ENCODE assay signal across 38 cellular contexts in the genomic region with DNA sequence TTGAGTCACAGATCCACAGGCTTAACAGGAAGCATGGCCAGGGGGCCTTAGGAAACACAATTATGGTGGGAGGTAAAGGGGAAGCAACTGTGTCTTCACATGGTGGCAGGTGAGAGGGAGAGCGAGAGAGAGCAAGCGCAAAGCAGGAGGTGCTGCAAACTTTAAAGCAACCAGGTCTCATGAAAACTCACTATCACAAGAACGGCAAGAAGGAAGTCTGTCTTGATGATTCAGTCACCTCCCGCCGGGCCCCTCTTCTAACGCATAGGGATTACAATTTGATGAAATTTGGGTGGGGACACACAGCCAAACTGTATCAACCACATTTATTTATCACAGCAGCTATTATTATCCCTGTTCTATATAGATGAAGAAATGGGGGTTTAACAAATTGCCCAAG.
"Had no signal": no experiment of that assay in that cellular context is flagged by ENCODE, and none has a peak within 500 bp of the region (broad histone marks: within the 10 kb centered on the region; RNA-seq: fewer than 3 reads in every experiment).

No MANE protein-coding gene starts in this region.

- H3K27ac ChIP-seq: adrenal gland, ascending aorta, body of pancreas, brain microvascular endothelial cell, breast epithelium, cardiac muscle cell had no signal

- H3K27me3 ChIP-seq: adrenal gland, ascending aorta, brain microvascular endothelial cell, breast epithelium, cardiac muscle cell had no signal

- H3K36me3 ChIP-seq: adrenal gland, ascending aorta, brain microvascular endothelial cell, breast epithelium, cardiac muscle cell had no signal

- H3K4me1 ChIP-seq: adrenal gland, ascending aorta, body of pancreas, breast epithelium had no signal

- H3K27me3 Mint-ChIP-seq: activated naive CD4-positive, alpha-beta T cell treated with anti-CD3 and anti-CD28 coated beads, Interleukin-2, amount 10 ng/mL, durations not matched to agents 7 days and 5 days; activated naive CD4-positive, alpha-beta T cell treated with anti-CD3 and anti-CD28 coated beads, Interleukin-2, amount 50 U/mL, for 24 hours; activated naive CD8-positive, alpha-beta T cell; activated naive CD8-positive, alpha-beta T cell treated with anti-CD3 and anti-CD28 coated beads, Interleukin-2, amount 10 ng/mL, durations not matched to agents 7 days and 5 days; activated naive CD8-positive, alpha-beta T cell treated with anti-CD3 and anti-CD28 coated beads, Interleukin-2, amount 50 U/mL, for 24 hours; activated T-cell treated with anti-CD3 and anti-CD28 coated beads, Interleukin-2, amount 50 U/mL, for 24 hours; activated T-helper 17 cell treated with anti-CD3 and anti-CD28 coated beads, Interleukin-2, amount 50 U/mL, for 72 hours; central memory CD8-positive, alpha-beta T cell had no signal

- H3K4me3 Mint-ChIP-seq: activated naive CD4-positive, alpha-beta T cell treated with anti-CD3 and anti-CD28 coated beads for 36 hours; activated naive CD4-positive, alpha-beta T cell treated with anti-CD3 and anti-CD28 coated beads, Interleukin-2, amount 10 ng/mL, durations not matched to agents 7 days and 5 days; activated naive CD4-positive, alpha-beta T cell treated with anti-CD3 and anti-CD28 coated beads, Interleukin-2, amount 50 U/mL, for 24 hours; activated naive CD8-positive, alpha-beta T cell; activated naive CD8-positive, alpha-beta T cell treated with anti-CD3 and anti-CD28 coated beads for 36 hours; activated naive CD8-positive, alpha-beta T cell treated with anti-CD3 and anti-CD28 coated beads, Interleukin-2, amount 10 ng/mL, durations not matched to agents 7 days and 5 days; activated naive CD8-positive, alpha-beta T cell treated with anti-CD3 and anti-CD28 coated beads, Interleukin-2, amount 50 U/mL, for 24 hours; activated T-cell treated with anti-CD3 and anti-CD28 coated beads, Interleukin-2, amount 50 U/mL, for 24 hours; activated T-cell treated with anti-CD3 and anti-CD28 coated beads, Interleukin-2, amount 50 U/mL, for 4 hours; activated T-cell treated with anti-CD3 and anti-CD28 coated beads, Interleukin-2, amount 50 U/mL, for 72 hours; activated T-helper 1 cell treated with anti-CD3 and anti-CD28 coated beads, Interleukin-12 subunit alpha, Interleukin-12 subunit beta, Interleukin-2, Interleukin-4 antibody, amounts not matched to agents 30 ng/mL and 10 ng/mL and 1 ng/mL, durations not matched to agents 14 hours and 24 hours and 36 hours; activated T-helper 17 cell treated with anti-CD3 and anti-CD28 coated beads, Interleukin-2, amount 50 U/mL, for 72 hours; brain; central memory CD8-positive, alpha-beta T cell had no signal

- H3K36me3 Mint-ChIP-seq: activated naive CD4-positive, alpha-beta T cell treated with anti-CD3 and anti-CD28 coated beads, Interleukin-2, amount 10 ng/mL, durations not matched to agents 7 days and 5 days; activated naive CD4-positive, alpha-beta T cell treated with anti-CD3 and anti-CD28 coated beads, Interleukin-2, amount 50 U/mL, for 24 hours; activated naive CD8-positive, alpha-beta T cell; activated naive CD8-positive, alpha-beta T cell treated with anti-CD3 and anti-CD28 coated beads for 36 hours; activated naive CD8-positive, alpha-beta T cell treated with anti-CD3 and anti-CD28 coated beads, Interleukin-2, amount 10 ng/mL, durations not matched to agents 7 days and 5 days; brain had no signal

- H3K9me3 Mint-ChIP-seq: activated naive CD4-positive, alpha-beta T cell treated with anti-CD3 and anti-CD28 coated beads for 36 hours; activated naive CD4-positive, alpha-beta T cell treated with anti-CD3 and anti-CD28 coated beads, Interleukin-2, amount 10 ng/mL, durations not matched to agents 7 days and 5 days; activated naive CD8-positive, alpha-beta T cell treated with anti-CD3 and anti-CD28 coated beads for 36 hours; activated naive CD8-positive, alpha-beta T cell treated with anti-CD3 and anti-CD28 coated beads, Interleukin-2, amount 10 ng/mL, durations not matched to agents 7 days and 5 days; activated T-cell treated with anti-CD3 and anti-CD28 coated beads, Interleukin-2, amount 50 U/mL, for 24 hours had no signal

- H3K9me3 ChIP-seq: adrenal gland, ascending aorta, body of pancreas had no signal

- H3K4me3 ChIP-seq: adrenal gland, ascending aorta, body of pancreas, breast epithelium, cardiac muscle cell had no signal

- DNase-seq: activated effector memory CD4-positive, alpha-beta T cell treated with anti-CD3 and anti-CD28 coated beads, Interleukin-2, amount 50 U/mL, for 16 hours; activated effector memory CD4-positive, alpha-beta T cell treated with Interleukin-2 at 50 U/mL for 16 hours; activated gamma-delta T cell; activated gamma-delta T cell treated with Interleukin-2 at 50 U/mL for 16 hours; activated naive CD4-positive, alpha-beta T cell; activated naive CD4-positive, alpha-beta T cell treated with anti-CD3 and anti-CD28 coated beads for 36 hours; activated naive CD4-positive, alpha-beta T cell treated with anti-CD3 and anti-CD28 coated beads, Interleukin-2, amount 10 ng/mL, durations not matched to agents 7 days and 5 days; activated naive CD4-positive, alpha-beta T cell treated with anti-CD3 and anti-CD28 coated beads, Interleukin-2, amount 50 U/mL, for 16 hours; activated naive CD4-positive, alpha-beta T cell treated with Interleukin-2 at 50 U/mL for 16 hours; activated naive CD8-positive, alpha-beta T cell treated with anti-CD3 and anti-CD28 coated beads for 36 hours; activated naive CD8-positive, alpha-beta T cell treated with anti-CD3 and anti-CD28 coated beads, Interleukin-2, amount 10 ng/mL, durations not matched to agents 7 days and 5 days; activated naive CD8-positive, alpha-beta T cell treated with anti-CD3 and anti-CD28 coated beads, Interleukin-2, amount 50 U/mL, for 24 hours; activated T-cell treated with anti-CD3 and anti-CD28 coated beads, Interleukin-2, amount 50 U/mL, for 1 hour; activated T-cell treated with anti-CD3 and anti-CD28 coated beads, Interleukin-2, amount 50 U/mL, for 24 hours; activated T-cell treated with anti-CD3 and anti-CD28 coated beads, Interleukin-2, amount 50 U/mL, for 4 hours; activated T-cell treated with anti-CD3 and anti-CD28 coated beads, Interleukin-2, amount 50 U/mL, for 48 hours; activated T-cell treated with anti-CD3 and anti-CD28 coated beads, Interleukin-2, amount 50 U/mL, for 72 hours; adrenal gland; amniotic stem cell; amygdala; anterior cingulate cortex; aorta; body of pancreas; brain microvascular endothelial cell; caudate nucleus; central memory CD4-positive, alpha-beta T cell; cerebellar nuclear complex had no signal

- H3K4me1 Mint-ChIP-seq: activated naive CD4-positive, alpha-beta T cell treated with anti-CD3 and anti-CD28 coated beads, Interleukin-2, amount 10 ng/mL, durations not matched to agents 7 days and 5 days; activated naive CD4-positive, alpha-beta T cell treated with anti-CD3 and anti-CD28 coated beads, Interleukin-2, amount 50 U/mL, for 24 hours; activated naive CD8-positive, alpha-beta T cell treated with anti-CD3 and anti-CD28 coated beads for 36 hours; activated naive CD8-positive, alpha-beta T cell treated with anti-CD3 and anti-CD28 coated beads, Interleukin-2, amount 10 ng/mL, durations not matched to agents 7 days and 5 days; activated naive CD8-positive, alpha-beta T cell treated with anti-CD3 and anti-CD28 coated beads, Interleukin-2, amount 50 U/mL, for 24 hours; activated T-helper 17 cell treated with anti-CD3 and anti-CD28 coated beads, Interleukin-2, amount 50 U/mL, for 72 hours; central memory CD8-positive, alpha-beta T cell had no signal

- H3K27ac Mint-ChIP-seq: activated naive CD4-positive, alpha-beta T cell treated with anti-CD3 and anti-CD28 coated beads for 36 hours; activated naive CD4-positive, alpha-beta T cell treated with anti-CD3 and anti-CD28 coated beads, Interleukin-2, amount 10 ng/mL, durations not matched to agents 7 days and 5 days; activated naive CD4-positive, alpha-beta T cell treated with anti-CD3 and anti-CD28 coated beads, Interleukin-2, amount 50 U/mL, for 24 hours; activated naive CD4-positive, alpha-beta T cell treated with anti-CD3 and anti-CD28 coated beads, Interleukin-2, amount 50 U/mL, for 72 hours; activated naive CD8-positive, alpha-beta T cell; activated naive CD8-positive, alpha-beta T cell treated with anti-CD3 and anti-CD28 coated beads for 36 hours; activated naive CD8-positive, alpha-beta T cell treated with anti-CD3 and anti-CD28 coated beads, Interleukin-2, amount 10 ng/mL, durations not matched to agents 7 days and 5 days; activated naive CD8-positive, alpha-beta T cell treated with anti-CD3 and anti-CD28 coated beads, Interleukin-2, amount 50 U/mL, for 24 hours; activated T-cell treated with anti-CD3 and anti-CD28 coated beads, Interleukin-2, amount 50 U/mL, for 24 hours; activated T-cell treated with anti-CD3 and anti-CD28 coated beads, Interleukin-2, amount 50 U/mL, for 72 hours; activated T-helper 1 cell treated with anti-CD3 and anti-CD28 coated beads, Interleukin-12 subunit alpha, Interleukin-12 subunit beta, Interleukin-2, Interleukin-4 antibody, amounts not matched to agents 30 ng/mL and 10 ng/mL and 1 ng/mL, durations not matched to agents 14 hours and 24 hours and 36 hours; activated T-helper 17 cell treated with anti-CD3 and anti-CD28 coated beads, Interleukin-2, amount 50 U/mL, for 72 hours; activated T-helper 2 cell treated with anti-CD3 and anti-CD28 coated beads, Interferon-gamma antibody, Interleukin-2, Interleukin-4, amounts not matched to agents 10 μg/mL and 5 μg/mL and 100 μg/mL, durations not matched to agents 14 hours and 24 hours and 36 hours; brain had no signal
